ENCODE assay signal across 8 cellular contexts in the genomic region with DNA sequence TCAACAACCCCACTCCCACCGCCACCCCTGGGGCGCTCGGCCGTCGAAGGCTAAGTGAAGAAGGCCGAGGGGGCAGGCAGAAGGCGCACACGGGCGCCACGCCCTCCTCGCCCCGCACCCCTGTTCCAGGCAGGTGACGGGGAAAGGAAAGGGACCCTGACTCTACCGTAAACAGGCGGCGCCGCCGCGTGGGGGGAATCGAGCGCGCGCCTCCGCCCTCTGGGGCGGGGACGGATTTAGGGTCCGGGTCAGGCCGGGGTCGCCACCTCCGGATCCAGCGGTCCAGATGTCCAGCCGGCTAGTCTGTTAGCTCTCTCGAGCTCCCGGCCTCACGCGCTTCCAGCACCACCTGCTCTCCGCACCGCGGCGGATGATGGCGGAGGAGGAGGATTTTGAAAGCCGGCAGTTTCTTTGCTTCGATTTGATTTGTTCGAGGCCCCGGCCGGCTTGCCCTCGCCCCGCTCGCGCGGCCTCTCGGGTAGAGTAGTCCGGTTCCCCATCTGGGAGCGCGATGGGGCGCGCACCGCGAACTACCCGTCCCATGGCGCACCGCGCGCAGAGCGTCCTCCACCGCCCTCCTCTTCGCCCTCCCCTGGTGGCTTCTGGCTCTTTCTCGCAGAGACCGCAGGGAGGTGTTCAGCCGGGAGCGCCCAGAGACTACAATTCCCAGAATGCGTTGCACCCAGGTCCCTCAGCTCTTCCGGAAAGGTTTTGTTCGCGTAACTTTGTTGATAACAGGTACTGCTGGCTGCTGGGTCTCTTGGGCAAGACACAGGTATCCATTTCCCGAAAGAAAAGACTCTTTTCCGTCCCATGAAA. TPM values are rescaled to one million over a fixed set of nuclear protein-coding genes. Genes with fewer than 3 reads are reported as not detected.
DNase-seq lines count a peak whose midpoint lies in the region; ATAC-seq and TF ChIP-seq lines count a peak whose summit lies in the region.

Gene RANGAP1 (minus strand): TSS at position 368 of the 819 bp plus-strand sequence. CDS start 5,143 bp downstream, outside the sequence.

- peak; percentile 89 for ATAC-seq in RWPE2 (ENCODE audit: low read depth)
- ATAC-seq in naive thymus-derived CD4-positive, alpha-beta T cell = peak; percentile 96
- ATAC-seq in stimulated activated naive B cell treated with anti-CD40 and anti-IgM and Interleukin-4, amounts not matched to agents 10 μg/mL and 1 μg/mL and 100 μg/mL, for 72 hours (replicated peaks) = peak; percentile 94 to 96

- H4K20me1 ChIP-seq in fibroblast of lung (ENCODE audit: control insufficient read depth, extremely low read depth, insufficient read depth, low read length) = no peaks in the 10 kb centered on the region

- CTCF ChIA-PET in naive thymus-derived CD4-positive, alpha-beta T cell (lab: Charles Lee) = interaction anchor here (0.7 to 1.7 kb wide), 3 partner anchors 15 to 794 kb away, joined by 3 to 7 read pairs (median 3); partner anchors contain the start of gene ZC3H7B

- H3K27ac ChIP-seq in RWPE2 (ENCODE audit: poor library complexity, severe bottlenecking) = peak within 1 kb of the TSS; percentile 99
- peak within 1 kb of the TSS; percentile 91 for H3K27ac ChIP-seq in fibroblast of lung (ENCODE audit: insufficient read depth, low read length)
- peak within 1 kb of the TSS; percentile 99 for H3K27ac ChIP-seq in naive thymus-derived CD4-positive, alpha-beta T cell (ENCODE audit: low read depth, low read length)

- peaks cover 42% of the 10 kb centered on the region for H3K36me3 ChIP-seq in RWPE2 (ENCODE audit: low read depth)
- peaks cover 7% of the 10 kb centered on the region for H3K36me3 ChIP-seq in fibroblast of lung (ENCODE audit: control insufficient read depth, insufficient read depth, low read length)
- H3K36me3 ChIP-seq in naive thymus-derived CD4-positive, alpha-beta T cell (ENCODE audit: control insufficient read depth in 2 of 3, insufficient read depth in 3 of 3, low read length in 3 of 3) = peaks cover 0 to 12% (median 3%) of the 10 kb centered on the region in 3 experiments

- H3K27me3 ChIP-seq in RWPE2 (ENCODE audit: insufficient read depth, poor library complexity, severe bottlenecking) (no peaks in the 10 kb centered on the region), fibroblast of lung (ENCODE audit: control insufficient read depth, insufficient read depth, low read length) (no peaks in the 10 kb centered on the region)
- no peaks in the 10 kb centered on the region for H3K27me3 ChIP-seq in naive thymus-derived CD4-positive, alpha-beta T cell (ENCODE audit: control insufficient read depth in 2 of 2, insufficient read depth in 2 of 2, low read length in 2 of 2)

- DNase-seq in ELR (ENCODE audit: low read depth) = peak; percentile 99
- peak; percentile 98 for DNase-seq in H4 (ENCODE audit: low spot score)
- DNase-seq in LoVo (ENCODE audit: low spot score) = peak; percentile 99
- peak; percentile 98 for DNase-seq in RWPE2 (ENCODE audit: low spot score)
- DNase-seq in activated T-helper 2 cell treated with anti-CD3 and anti-CD28 coated beads, Interferon-gamma antibody, Interleukin-2, Interleukin-4, amounts not matched to agents 10 μg/mL and 5 μg/mL and 100 μg/mL, durations not matched to agents 14 hours and 24 hours and 36 hours (ENCODE audit: low spot score) = peak; percentile 99
- peak; percentile 97 to 98 for DNase-seq in fibroblast of lung (ENCODE audit: low read depth in 2 of 2)
- DNase-seq in naive thymus-derived CD4-positive, alpha-beta T cell = peak; percentile 95 to 99 (median 99)
- DNase-seq in stimulated activated naive B cell treated with anti-CD40 and anti-IgM and Interleukin-4, amounts not matched to agents 10 μg/mL and 1 μg/mL and 100 μg/mL, for 72 hours = peak; percentile 98

- no peak for TF ChIP-seq CTCF in RWPE2 (IDR thresholded peaks at IDR 0.05; ENCODE audit: poor library complexity, severe bottlenecking)
- TF ChIP-seq CTCF in fibroblast of lung (conservative IDR thresholded peaks at IDR 0.05 in 1 of 2, IDR thresholded peaks at IDR 0.05 in 1 of 2; ENCODE audit: low read depth in 1 of 2, low read length in 2 of 2) = peak in 1 of 2 donors; percentile 20

- intact Hi-C loops in activated T-helper 2 cell treated with anti-CD3 and anti-CD28 coated beads, Interferon-gamma antibody, Interleukin-2, Interleukin-4, amounts not matched to agents 10 μg/mL and 5 μg/mL and 100 μg/mL, durations not matched to agents 14 hours and 24 hours and 36 hours (cut with micrococcal nuclease) = loop anchor here (1.0 to 5.0 kb wide), 7 partner anchors 15 to 429 kb away; partner anchors contain the start of genes EP300, L3MBTL2, RBX1 and ST13
- intact Hi-C loops in naive thymus-derived CD4-positive, alpha-beta T cell (cut with micrococcal nuclease) = loop anchor here (1.0 to 10.0 kb wide), 18 partner anchors 15 to 1761 kb away; partner anchors contain the start of genes DESI1 (in 2 of the 2), L3MBTL2 (in 2 of the 2), POLR3H (in 2 of the 2) and RBX1 (in 2 of the 2)

- peak within 1 kb of the TSS; percentile 88 for H3K4me2 ChIP-seq in fibroblast of lung (ENCODE audit: extremely low read depth, insufficient read depth, low read length)

- H3K27me3 Mint-ChIP-seq in activated T-helper 2 cell treated with anti-CD3 and anti-CD28 coated beads, Interferon-gamma antibody, Interleukin-2, Interleukin-4, amounts not matched to agents 10 μg/mL and 5 μg/mL and 100 μg/mL, durations not matched to agents 14 hours and 24 hours and 36 hours (ENCODE audit: low read depth) = no peaks in the 10 kb centered on the region
- no peaks in the 10 kb centered on the region for H3K27me3 Mint-ChIP-seq in naive thymus-derived CD4-positive, alpha-beta T cell
- H3K27me3 Mint-ChIP-seq in stimulated activated naive B cell treated with anti-CD40 and anti-IgM and Interleukin-4, amounts not matched to agents 10 μg/mL and 1 μg/mL and 100 μg/mL, for 72 hours = no peaks in the 10 kb centered on the region

- peak within 1 kb of the TSS; percentile 93 for H3K4me3 Mint-ChIP-seq in activated T-helper 2 cell treated with anti-CD3 and anti-CD28 coated beads, Interferon-gamma antibody, Interleukin-2, Interleukin-4, amounts not matched to agents 10 μg/mL and 5 μg/mL and 100 μg/mL, durations not matched to agents 14 hours and 24 hours and 36 hours (ENCODE audit: low read depth)
- H3K4me3 Mint-ChIP-seq in naive thymus-derived CD4-positive, alpha-beta T cell = peak within 1 kb of the TSS; percentile 90 to 99 (median 96)
- H3K4me3 Mint-ChIP-seq in stimulated activated naive B cell treated with anti-CD40 and anti-IgM and Interleukin-4, amounts not matched to agents 10 μg/mL and 1 μg/mL and 100 μg/mL, for 72 hours = peak within 1 kb of the TSS; percentile 91

- POLR2A ChIA-PET in naive thymus-derived CD4-positive, alpha-beta T cell (lab: Charles Lee) = interaction anchor here (0.6 to 3.7 kb wide), 24 partner anchors 8 to 1158 kb away, joined by 3 to 60 read pairs (median 6); partner anchors contain the start of genes ACO2, EP300, PHF5A and PMM1

- peak within 1 kb of the TSS; percentile 77 for H3K9ac ChIP-seq in fibroblast of lung (ENCODE audit: insufficient read depth, low read length)

- H3K4me3 ChIP-seq in RWPE2 (ENCODE audit: severe bottlenecking) = peak within 1 kb of the TSS; percentile 63
- peak within 1 kb of the TSS; percentile 65 to 93 (median 80) for H3K4me3 ChIP-seq in fibroblast of lung (replicated peaks in 1 of 4; ENCODE audit: control extremely low read depth in 1 of 4, insufficient read depth in 1 of 4, low read depth in 3 of 4, low read length in 4 of 4)
- peak within 1 kb of the TSS; percentile 93 for H3K4me3 ChIP-seq in naive thymus-derived CD4-positive, alpha-beta T cell (ENCODE audit: low read length)

- H3K79me2 ChIP-seq in fibroblast of lung (ENCODE audit: control insufficient read depth, insufficient read depth, low read length) = peaks cover 33% of the 10 kb centered on the region

- H3K27ac Mint-ChIP-seq in activated T-helper 2 cell treated with anti-CD3 and anti-CD28 coated beads, Interferon-gamma antibody, Interleukin-2, Interleukin-4, amounts not matched to agents 10 μg/mL and 5 μg/mL and 100 μg/mL, durations not matched to agents 14 hours and 24 hours and 36 hours = peak within 1 kb of the TSS; percentile 96
- peak within 1 kb of the TSS; percentile 95 to 99 (median 98) for H3K27ac Mint-ChIP-seq in naive thymus-derived CD4-positive, alpha-beta T cell
- peak within 1 kb of the TSS; percentile 96 for H3K27ac Mint-ChIP-seq in stimulated activated naive B cell treated with anti-CD40 and anti-IgM and Interleukin-4, amounts not matched to agents 10 μg/mL and 1 μg/mL and 100 μg/mL, for 72 hours

- no peaks in the 10 kb centered on the region for H3K9me3 Mint-ChIP-seq in activated T-helper 2 cell treated with anti-CD3 and anti-CD28 coated beads, Interferon-gamma antibody, Interleukin-2, Interleukin-4, amounts not matched to agents 10 μg/mL and 5 μg/mL and 100 μg/mL, durations not matched to agents 14 hours and 24 hours and 36 hours
- H3K9me3 Mint-ChIP-seq in naive thymus-derived CD4-positive, alpha-beta T cell = peaks cover 0 to 3% (median 0%) of the 10 kb centered on the region in 11 donors
- no peaks in the 10 kb centered on the region for H3K9me3 Mint-ChIP-seq in stimulated activated naive B cell treated with anti-CD40 and anti-IgM and Interleukin-4, amounts not matched to agents 10 μg/mL and 1 μg/mL and 100 μg/mL, for 72 hours

- H3K4me1 ChIP-seq in RWPE2 (ENCODE audit: insufficient read depth, poor library complexity, severe bottlenecking) (peaks cover 50% of the 10 kb centered on the region), fibroblast of lung (ENCODE audit: control insufficient read depth, extremely low read depth, insufficient read depth, low read length) (peaks cover 27% of the 10 kb centered on the region)
- H3K4me1 ChIP-seq in naive thymus-derived CD4-positive, alpha-beta T cell (ENCODE audit: control insufficient read depth in 2 of 2, insufficient read depth in 2 of 2, low read length in 2 of 2) = peaks cover 10 to 15% of the 10 kb centered on the region in 2 donors

- H3K9me3 ChIP-seq in RWPE2 (ENCODE audit: severe bottlenecking) (no peaks in the 10 kb centered on the region), fibroblast of lung (ENCODE audit: control insufficient read depth, insufficient read depth, low read depth, low read length) (no peaks in the 10 kb centered on the region)
- H3K9me3 ChIP-seq in naive thymus-derived CD4-positive, alpha-beta T cell (ENCODE audit: control insufficient read depth in 2 of 3, low read length in 3 of 3) = no peaks in the 10 kb centered on the region

- H3K4me1 Mint-ChIP-seq in activated T-helper 2 cell treated with anti-CD3 and anti-CD28 coated beads, Interferon-gamma antibody, Interleukin-2, Interleukin-4, amounts not matched to agents 10 μg/mL and 5 μg/mL and 100 μg/mL, durations not matched to agents 14 hours and 24 hours and 36 hours (ENCODE audit: low read depth) = peaks cover 30% of the 10 kb centered on the region
- H3K4me1 Mint-ChIP-seq in naive thymus-derived CD4-positive, alpha-beta T cell = peaks cover 21 to 46% (median 42%) of the 10 kb centered on the region in 7 donors
- peaks cover 11 to 23% of the 10 kb centered on the region in 2 donors for H3K4me1 Mint-ChIP-seq in stimulated activated naive B cell treated with anti-CD40 and anti-IgM and Interleukin-4, amounts not matched to agents 10 μg/mL and 1 μg/mL and 100 μg/mL, for 72 hours

- H2AFZ ChIP-seq in fibroblast of lung (ENCODE audit: low read length) = peak within 1 kb of the TSS; percentile 73

- peaks cover 32% of the 10 kb centered on the region for H3K36me3 Mint-ChIP-seq in activated T-helper 2 cell treated with anti-CD3 and anti-CD28 coated beads, Interferon-gamma antibody, Interleukin-2, Interleukin-4, amounts not matched to agents 10 μg/mL and 5 μg/mL and 100 μg/mL, durations not matched to agents 14 hours and 24 hours and 36 hours (ENCODE audit: low read depth)
- H3K36me3 Mint-ChIP-seq in naive thymus-derived CD4-positive, alpha-beta T cell = peaks cover 0 to 12% (median 8%) of the 10 kb centered on the region in 5 donors
- H3K36me3 Mint-ChIP-seq in stimulated activated naive B cell treated with anti-CD40 and anti-IgM and Interleukin-4, amounts not matched to agents 10 μg/mL and 1 μg/mL and 100 μg/mL, for 72 hours = peaks cover 10 to 11% of the 10 kb centered on the region in 2 donors

RNA-seq across cellular contexts. Expression of gene RANGAP1, which starts in this region (rescaled TPM):
- 29.7 and 44.6 TPM in 2 replicates for total RNA-seq in H4 (2014; rRNA removed; shearing (Covaris generic))
- total RNA-seq in activated T-helper 2 cell treated with anti-CD3 and anti-CD28 coated beads, Interferon-gamma antibody, Interleukin-2, Interleukin-4, amounts not matched to agents 10 μg/mL and 5 μg/mL and 100 μg/mL, durations not matched to agents 14 hours and 24 hours and 36 hours = 189 and 192 TPM in 2 replicates
- 28.0 and 59.9 TPM in 2 replicates for total RNA-seq in fibroblast of lung
- 37.2 and 105 TPM in 2 replicates for polyA plus RNA-seq in fibroblast of lung
- 48.7 and 146 TPM in 2 replicates for polyA plus RNA-seq in fibroblast of lung (2012)
- polyA minus RNA-seq in fibroblast of lung (ENCODE audit: low replicate concordance) = 90.0 and 266 TPM in 2 replicates
- 100 to 1,000 TPM in 1 of 5 experiments, 10 to 100 TPM in 4; 60.7 to 122 (median 72.4) TPM for total RNA-seq in naive thymus-derived CD4-positive, alpha-beta T cell
- polyA plus RNA-seq in naive thymus-derived CD4-positive, alpha-beta T cell = 10 to 100 TPM; 22.8 to 40.6 TPM

Comparison
In these comparisons a context has a peak if more than half of its experiments do, and no peak if none do; other contexts are left out.
1. Peak in every context shown above with its lines: DNase-seq, ATAC-seq, H3K4me3 ChIP-seq and H3K27ac ChIP-seq.